34 cellular contexts compared by ENCODE assay signal in the genomic region with DNA sequence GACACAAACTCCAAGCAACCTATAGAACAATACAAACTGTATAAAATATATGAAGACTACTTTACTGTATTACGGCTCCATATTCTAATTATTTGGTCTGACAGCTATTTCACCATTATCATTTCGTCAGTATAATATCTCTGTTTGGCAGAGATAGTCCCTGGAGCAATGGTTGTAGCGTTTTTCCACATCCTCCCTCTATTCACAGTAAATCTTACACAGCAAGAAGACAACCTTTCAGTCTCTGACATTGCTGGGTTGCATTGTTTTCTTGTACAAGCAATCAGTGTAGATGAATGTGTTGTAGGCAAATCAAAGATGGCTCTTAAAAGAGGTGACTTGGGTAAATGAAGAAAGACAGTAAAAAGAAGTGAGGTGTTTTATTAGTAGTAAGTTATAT.
"Had no signal": no experiment of that assay in that cellular context is flagged by ENCODE, and none has a peak within 500 bp of the region (broad histone marks: within the 10 kb centered on the region; RNA-seq: fewer than 3 reads in every experiment).

No MANE protein-coding gene starts in this region.

- H3K27me3 ChIP-seq: MG63 had no signal

- H3K36me3 ChIP-seq: MG63 had no signal

- H3K4me3 ChIP-seq: MG63 had no signal

- H3K27ac ChIP-seq: KMS-11 had no signal

- DNase-seq: Karpas-422, Kasumi-1, MG63, MM.1S, MV-4-11, NCI-H1048, NCI-H1092, NCI-H1092 treated with DMSO at 0.1 percent for 48 hours, NCI-H1105, NCI-H1105 treated with DMSO at 0.1 percent for 48 hours, NCI-H1417, NCI-H1417 treated with DMSO at 0.1 percent for 48 hours, NCI-H1436, NCI-H1436 treated with DMSO at 0.1 percent for 48 hours, NCI-H146, NCI-H1694, NCI-H1694 treated with DMSO at 0.1 percent for 48 hours, NCI-H187, NCI-H187 treated with DMSO at 0.1 percent for 48 hours, NCI-H1930, NCI-H2029, NCI-H2029 treated with DMSO at 0.1 percent for 48 hours, NCI-H2081, NCI-H2081 treated with DMSO at 0.1 percent for 48 hours, NCI-H2107, NCI-H2171, NCI-H2171 treated with DMSO at 0.1 percent for 48 hours, NCI-H2227 treated with DMSO at 0.1 percent for 48 hours, NCI-H226, NCI-H345, NCI-H446, NCI-H446 treated with DMSO at 0.1 percent for 48 hours, NCI-H510A had no signal

- H3K9ac ChIP-seq: KMS-11 had no signal

- H3K4me2 ChIP-seq: KMS-11 had no signal
